Comparison of ENCODE assay signal across 9 cellular contexts in genomic region chr18:25832008-25832604, GRCh38.
A peak's percentile ranks its signal among the peaks of the same experiment; 100 is the strongest.
DNase-seq lines count a peak whose midpoint lies in the region; ATAC-seq and TF ChIP-seq lines count a peak whose summit lies in the region.
"Had no signal": no experiment of that assay in that cellular context is flagged by ENCODE, and none has a peak within 500 bp of the region (broad histone marks: within the 10 kb centered on the region; RNA-seq: fewer than 3 reads in every experiment).

No MANE protein-coding gene starts in this region.

- H3K79me2 ChIP-seq in PC-9 (ENCODE audit: low read depth) (no peaks in the 10 kb centered on the region), mesendoderm (ENCODE audit: control insufficient read depth, insufficient read depth, low read length) (no peaks in the 10 kb centered on the region)

- H3K36me3 ChIP-seq in BE2C: no peaks in the 10 kb centered on the region
- no peaks in the 10 kb centered on the region for H3K36me3 ChIP-seq in PC-9 (ENCODE audit: low read depth)
- no peaks in the 10 kb centered on the region for H3K36me3 ChIP-seq in mesendoderm (ENCODE audit: control insufficient read depth, insufficient read depth, low read length)

- no peaks in the 10 kb centered on the region for H3K79me1 ChIP-seq in mesendoderm (ENCODE audit: low read length)

- H3K4me1 ChIP-seq in BE2C (no peaks in the 10 kb centered on the region), PC-9 (replicated peaks; ENCODE audit: insufficient read depth) (no peaks in the 10 kb centered on the region), mesendoderm (ENCODE audit: control insufficient read depth, low read depth, low read length) (no peaks in the 10 kb centered on the region)

- no CpG with 5 or more reads among the region's 3 CpGs for WGBS in mesendoderm (ENCODE audit: extremely low coverage, insufficient coverage, low lambda C conversion rate)

- H3K9me2 ChIP-seq in PC-9 (ENCODE audit: insufficient read depth): no peaks in the 10 kb centered on the region

- no peaks in the 10 kb centered on the region for H3K36me3 Mint-ChIP-seq in endothelial cell (ENCODE audit: low read depth, unreplicated experiment)

- TF ChIP-seq CTCF in BE2C (IDR thresholded peaks at IDR 0.05; ENCODE audit: low read depth, low read length) (peak; percentile 72), PC-9 (conservative IDR thresholded peaks at IDR 0.05) (peak; percentile 42; the same call in 1 of the 2 replicates), endothelial cell (IDR thresholded peaks at IDR 0.05; ENCODE audit: unreplicated experiment) (peak; percentile 77)

- H3K9me3 Mint-ChIP-seq in endothelial cell (ENCODE audit: unreplicated experiment): no peaks in the 10 kb centered on the region

- no peaks in the 10 kb centered on the region for H3K9me3 ChIP-seq in BE2C
- H3K9me3 ChIP-seq in PC-9 (ENCODE audit: insufficient read depth, low read depth): no peaks in the 10 kb centered on the region

- no peak overlapping the region for H3K4ac ChIP-seq in mesendoderm (ENCODE audit: low read depth, low read length)

- H4K20me1 ChIP-seq in PC-9 (ENCODE audit: insufficient read depth): no peaks in the 10 kb centered on the region

- POLR2A ChIA-PET in PC-9 (lab: Charles Lee; ENCODE audit: unreplicated experiment): no interaction called here

- H4K5ac ChIP-seq in mesendoderm (ENCODE audit: low read length): no peak overlapping the region

- no peaks in the 10 kb centered on the region for H3K27me3 Mint-ChIP-seq in endothelial cell (ENCODE audit: unreplicated experiment)

- H2BK15ac ChIP-seq in mesendoderm (replicated peaks; ENCODE audit: low read depth): no peak overlapping the region

- H3K27ac ChIP-seq in PC-9 (no peak overlapping the region), mesendoderm (ENCODE audit: low read depth, low read length) (no peak overlapping the region)
- H3K27ac ChIP-seq: SK-N-MC had no signal

- no peak overlapping the region for H3K9ac ChIP-seq in mesendoderm (ENCODE audit: low read length)

- BruUV-seq in PC-9 (replicated peaks; lab: Mats Ljungman, UMichigan): no TSS peak

- H2BK120ac ChIP-seq in mesendoderm (ENCODE audit: low read depth, low read length): no peak overlapping the region

- H3K56ac ChIP-seq in mesendoderm (ENCODE audit: low read length): no peak overlapping the region

- DNase-seq in BE2C: peak; percentile 48
- DNase-seq in PC-9: peak in 1 of 2 experiments; percentile 8
- peak; percentile 80 for DNase-seq in endothelial cell (ENCODE audit: low spot score)
- peak; percentile 61 for DNase-seq in mesendoderm
- DNase-seq in OCI-M2 (lab: John Stamatoyannopoulos, UW; ENCODE audit: unreplicated experiment): no peak
- DNase-seq in mesenteric fat pad (ENCODE audit: low spot score): no peak

- H3K27me3 ChIP-seq in BE2C (no peaks in the 10 kb centered on the region), PC-9 (ENCODE audit: insufficient read depth, low read depth) (no peaks in the 10 kb centered on the region), mesendoderm (ENCODE audit: insufficient read depth, low read length, poor library complexity) (no peaks in the 10 kb centered on the region)

- peak; percentile 72 for ATAC-seq in GM18498 (IDR thresholded peaks at IDR 0.05; ENCODE audit: unreplicated experiment)
- peak; percentile 65 for ATAC-seq in HG03159 (IDR thresholded peaks at IDR 0.05; ENCODE audit: unreplicated experiment)

- CTCF ChIA-PET in PC-9 (lab: Charles Lee): no interaction called here

- intact Hi-C loops in PC-9 (cut with micrococcal nuclease; ENCODE audit: unreplicated experiment): no loop called here

- H3K4me3 Mint-ChIP-seq in endothelial cell (ENCODE audit: unreplicated experiment): no peak overlapping the region

- H3K4me1 Mint-ChIP-seq in endothelial cell (ENCODE audit: unreplicated experiment): peaks cover 4% of the 10 kb centered on the region

- no peak overlapping the region for H3K4me2 ChIP-seq in PC-9
- H3K4me2 ChIP-seq in mesendoderm (ENCODE audit: low read length): no peak overlapping the region

- no peak overlapping the region for H2AFZ ChIP-seq in PC-9

- no peak overlapping the region for H3K27ac Mint-ChIP-seq in endothelial cell (ENCODE audit: unreplicated experiment)

- H3K4me3 ChIP-seq in BE2C (ENCODE audit: low read depth, low read length): no peak overlapping the region
- no peak overlapping the region for H3K4me3 ChIP-seq in PC-9
- no peak overlapping the region for H3K4me3 ChIP-seq in mesendoderm (ENCODE audit: low read length)
- H3K4me3 ChIP-seq: SK-N-MC had no signal

- no peak overlapping the region for H2AK5ac ChIP-seq in mesendoderm (ENCODE audit: low read length)

- H3F3A ChIP-seq in PC-9 (ENCODE audit: insufficient read depth, low read depth): no peaks in the 10 kb centered on the region

- no peak overlapping the region for H4K8ac ChIP-seq in mesendoderm (ENCODE audit: low read depth, low read length)

- H3K18ac ChIP-seq in mesendoderm (ENCODE audit: low read length): no peak overlapping the region

- no peak overlapping the region for H2BK5ac ChIP-seq in mesendoderm (ENCODE audit: low read length)

- no peak overlapping the region for H3K23ac ChIP-seq in mesendoderm (ENCODE audit: low read length)

Comparison
In these comparisons a context has a peak if more than half of its experiments do, and no peak if none do; other contexts are left out.
1. DNase-seq: peak in BE2C (single experiment), endothelial cell (single experiment) and mesendoderm (single experiment); none in OCI-M2 (single experiment) and mesenteric fat pad (single experiment).
2. Peak in every context shown above with its lines, with median percentiles within 50 percentile points of each other: CTCF ChIP-seq.